20 cellular contexts compared by ENCODE assay signal in the genomic region with DNA sequence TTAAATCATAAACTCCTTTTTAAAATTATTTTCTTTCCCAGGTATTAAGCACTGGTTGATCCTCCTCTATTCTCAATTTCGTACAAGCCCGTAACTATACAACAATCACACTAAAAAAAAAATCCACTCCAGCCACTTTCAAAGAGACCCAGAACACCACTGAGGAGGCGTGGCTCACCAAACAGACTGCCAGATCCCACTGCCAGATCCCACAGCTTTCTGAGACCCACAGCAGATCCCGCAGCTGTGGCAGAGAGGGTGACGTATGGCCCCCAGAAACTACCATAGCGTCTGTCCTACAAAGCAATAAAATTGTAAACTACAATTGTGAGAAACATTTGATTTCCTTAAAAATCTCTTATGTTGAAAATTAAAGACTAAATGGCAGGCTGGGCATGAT.
DNase-seq lines count a peak whose midpoint lies in the region; ATAC-seq and TF ChIP-seq lines count a peak whose summit lies in the region.
"Had no signal": no experiment of that assay in that cellular context is flagged by ENCODE, and none has a peak within 500 bp of the region (broad histone marks: within the 10 kb centered on the region; RNA-seq: fewer than 3 reads in every experiment).

No MANE protein-coding gene starts in this region.

- DNase-seq in G401 (ENCODE audit: low spot score) (peak; percentile 12), astrocyte of the spinal cord (ENCODE audit: low read depth, low spot score) (peak; percentile 35), left ventricle myocardium inferior (peak; percentile 31), neural progenitor cell (ENCODE audit: low spot score) (no peak), D341Med (ENCODE audit: low spot score) (no peak), cerebellar nuclear complex (lab: John Stamatoyannopoulos, UW) (no peak), activated T-cell treated with anti-CD3 and anti-CD28 coated beads for 4 hours (no peak)
- DNase-seq: 8988T; Calu3; CD8-positive, alpha-beta memory T cell; GDM1; MV-4-11; NCI-H1105 treated with DMSO at 0.1 percent for 48 hours; NCI-H2029 treated with DMSO at 0.1 percent for 48 hours; NCI-H524; NK-92 treated with Interleukin-12 subunit alpha and Interleukin-12 subunit beta, amount 100 ng/mL, for 24 hours; SJCRH30 had no signal

- no peak overlapping the region for H3K9ac ChIP-seq in neural progenitor cell
- H3K9ac ChIP-seq: BLaER1 treated with 17β-estradiol and CSF1 and Interleukin-3, amounts not matched to agents 10 nM and 100 nM had no signal

- peak overlapping the region; percentile 34 for H3K27ac Mint-ChIP-seq in neural progenitor cell
- H3K27ac Mint-ChIP-seq: CD8-positive, alpha-beta memory T cell; IgD-negative memory B cell had no signal

- in situ Hi-C loops in G401 (cut with HindIII; ENCODE audit: low sequenced_read_pairs), result no loop called here
- in situ Hi-C loops in astrocyte of the spinal cord (cut with HindIII; ENCODE audit: low sequenced_read_pairs), result no loop called here

- H3K27me3 Mint-ChIP-seq in neural progenitor cell (ENCODE audit: insufficient read depth, low read depth), result peaks cover 2% of the 10 kb centered on the region
- H3K27me3 Mint-ChIP-seq: IgD-negative memory B cell had no signal

- no peaks in the 10 kb centered on the region for H3K36me3 ChIP-seq in left ventricle myocardium inferior
- H3K36me3 ChIP-seq in neural progenitor cell, result no peaks in the 10 kb centered on the region
- H3K36me3 ChIP-seq: BLaER1 treated with 17β-estradiol and CSF1 and Interleukin-3, amounts not matched to agents 10 nM and 100 nM; SJCRH30 had no signal

- H3K4me3 ChIP-seq in astrocyte of the spinal cord (ENCODE audit: low read depth, low read length), result no peak overlapping the region
- H3K4me3 ChIP-seq in left ventricle myocardium inferior, result no peak overlapping the region
- H3K4me3 ChIP-seq in neural progenitor cell, result no peak overlapping the region
- H3K4me3 ChIP-seq: BLaER1 treated with 17β-estradiol and CSF1 and Interleukin-3, amounts not matched to agents 10 nM and 100 nM; SJCRH30 had no signal

- no peak overlapping the region for H2AFZ ChIP-seq in neural progenitor cell (replicated peaks)

- no peaks in the 10 kb centered on the region for H3K9me3 Mint-ChIP-seq in neural progenitor cell

- ATAC-seq in HG03159 (IDR thresholded peaks at IDR 0.05; ENCODE audit: unreplicated experiment), result no peak

- no peak overlapping the region for H3K4me2 ChIP-seq in neural progenitor cell
- H3K4me2 ChIP-seq: BLaER1 treated with 17β-estradiol and CSF1 and Interleukin-3, amounts not matched to agents 10 nM and 100 nM had no signal

- no peaks in the 10 kb centered on the region for H4K20me1 ChIP-seq in neural progenitor cell (ENCODE audit: low read depth)

- TF ChIP-seq CTCF in astrocyte of the spinal cord (IDR thresholded peaks at IDR 0.05; ENCODE audit: low read depth, low read length), result no peak
- TF ChIP-seq CTCF in left ventricle myocardium inferior (IDR thresholded peaks at IDR 0.05; ENCODE audit: borderline replicate concordance), result no peak
- no peak for TF ChIP-seq CTCF in neural progenitor cell (IDR thresholded peaks at IDR 0.05)

- H3K36me3 Mint-ChIP-seq in neural progenitor cell, result no peaks in the 10 kb centered on the region
- H3K36me3 Mint-ChIP-seq: CD8-positive, alpha-beta memory T cell; IgD-negative memory B cell had no signal

- no peaks in the 10 kb centered on the region for H3K9me3 ChIP-seq in left ventricle myocardium inferior (replicated peaks)
- no peaks in the 10 kb centered on the region for H3K9me3 ChIP-seq in neural progenitor cell (ENCODE audit: low read depth)
- H3K9me3 ChIP-seq: BLaER1 treated with 17β-estradiol and CSF1 and Interleukin-3, amounts not matched to agents 10 nM and 100 nM; SJCRH30 had no signal

- no peak overlapping the region for H3K4me3 Mint-ChIP-seq in neural progenitor cell
- H3K4me3 Mint-ChIP-seq: CD8-positive, alpha-beta memory T cell; IgD-negative memory B cell had no signal

- no peaks in the 10 kb centered on the region for H3F3A ChIP-seq in neural progenitor cell (ENCODE audit: low read depth)

- H3K27ac ChIP-seq in left ventricle myocardium inferior (replicated peaks), result peak overlapping the region; percentile 44
- H3K27ac ChIP-seq in neural progenitor cell, result no peak overlapping the region
- H3K27ac ChIP-seq: BLaER1 treated with 17β-estradiol and CSF1 and Interleukin-3, amounts not matched to agents 10 nM and 100 nM; SJCRH30 had no signal

- peaks cover 38% of the 10 kb centered on the region for H3K4me1 Mint-ChIP-seq in neural progenitor cell
- H3K4me1 Mint-ChIP-seq: CD8-positive, alpha-beta memory T cell; IgD-negative memory B cell had no signal

- intact Hi-C loops in left ventricle myocardium inferior (cut with micrococcal nuclease), result no loop called here

- H3K4me1 ChIP-seq in left ventricle myocardium inferior (no peaks in the 10 kb centered on the region), neural progenitor cell (peaks cover 13% of the 10 kb centered on the region)

- no peaks in the 10 kb centered on the region for H3K27me3 ChIP-seq in left ventricle myocardium inferior (ENCODE audit: low read depth)
- H3K27me3 ChIP-seq in neural progenitor cell, result no peaks in the 10 kb centered on the region

- H3K79me2 ChIP-seq in neural progenitor cell (ENCODE audit: low read depth), result no peaks in the 10 kb centered on the region

Comparison
In these comparisons a context has a peak if more than half of its experiments do, and no peak if none do; other contexts are left out.
1. DNase-seq: peak in G401 (single experiment), astrocyte of the spinal cord (single experiment) and left ventricle myocardium inferior (single experiment); none in neural progenitor cell (single experiment), D341Med (single experiment), cerebellar nuclear complex (0 of 2) and activated T-cell treated with anti-CD3 and anti-CD28 coated beads for 4 hours (single experiment).